Comparison of ENCODE assay signal across 1 cellular context in genomic region chr12:53201170-53201541, GRCh38.
TF ChIP-seq lines count a peak whose summit lies in the region.

No MANE protein-coding gene starts in this region.

TF ChIP-seq in GM23338, 12 proteins besides CTCF, POLR2A, EP300 and RAD21:
- TF ChIP-seq POLR2AphosphoS5 (IDR thresholded peaks at IDR 0.05; ENCODE audit: low read depth) (no peak), CREB1 (CRISPR knock-in tag; IDR thresholded peaks at IDR 0.05; ENCODE audit: low read depth) (no peak), NANOG (IDR thresholded peaks at IDR 0.05; ENCODE audit: borderline replicate concordance) (no peak), EZH2phosphoT487 (IDR thresholded peaks at IDR 0.05; ENCODE audit: unreplicated experiment) (no peak)
- TF ChIP-seq, protein P1, sequence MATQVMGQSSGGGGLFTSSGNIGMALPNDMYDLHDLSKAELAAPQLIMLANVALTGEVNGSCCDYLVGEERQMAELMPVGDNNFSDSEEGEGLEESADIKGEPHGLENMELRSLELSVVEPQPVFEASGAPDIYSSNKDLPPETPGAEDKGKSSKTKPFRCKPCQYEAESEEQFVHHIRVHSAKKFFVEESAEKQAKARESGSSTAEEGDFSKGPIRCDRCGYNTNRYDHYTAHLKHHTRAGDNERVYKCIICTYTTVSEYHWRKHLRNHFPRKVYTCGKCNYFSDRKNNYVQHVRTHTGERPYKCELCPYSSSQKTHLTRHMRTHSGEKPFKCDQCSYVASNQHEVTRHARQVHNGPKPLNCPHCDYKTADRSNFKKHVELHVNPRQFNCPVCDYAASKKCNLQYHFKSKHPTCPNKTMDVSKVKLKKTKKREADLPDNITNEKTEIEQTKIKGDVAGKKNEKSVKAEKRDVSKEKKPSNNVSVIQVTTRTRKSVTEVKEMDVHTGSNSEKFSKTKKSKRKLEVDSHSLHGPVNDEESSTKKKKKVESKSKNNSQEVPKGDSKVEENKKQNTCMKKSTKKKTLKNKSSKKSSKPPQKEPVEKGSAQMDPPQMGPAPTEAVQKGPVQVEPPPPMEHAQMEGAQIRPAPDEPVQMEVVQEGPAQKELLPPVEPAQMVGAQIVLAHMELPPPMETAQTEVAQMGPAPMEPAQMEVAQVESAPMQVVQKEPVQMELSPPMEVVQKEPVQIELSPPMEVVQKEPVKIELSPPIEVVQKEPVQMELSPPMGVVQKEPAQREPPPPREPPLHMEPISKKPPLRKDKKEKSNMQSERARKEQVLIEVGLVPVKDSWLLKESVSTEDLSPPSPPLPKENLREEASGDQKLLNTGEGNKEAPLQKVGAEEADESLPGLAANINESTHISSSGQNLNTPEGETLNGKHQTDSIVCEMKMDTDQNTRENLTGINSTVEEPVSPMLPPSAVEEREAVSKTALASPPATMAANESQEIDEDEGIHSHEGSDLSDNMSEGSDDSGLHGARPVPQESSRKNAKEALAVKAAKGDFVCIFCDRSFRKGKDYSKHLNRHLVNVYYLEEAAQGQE (IDR thresholded peaks at IDR 0.05; ENCODE audit: unreplicated experiment), result no peak
